26 cellular contexts compared by ENCODE assay signal in the genomic region with DNA sequence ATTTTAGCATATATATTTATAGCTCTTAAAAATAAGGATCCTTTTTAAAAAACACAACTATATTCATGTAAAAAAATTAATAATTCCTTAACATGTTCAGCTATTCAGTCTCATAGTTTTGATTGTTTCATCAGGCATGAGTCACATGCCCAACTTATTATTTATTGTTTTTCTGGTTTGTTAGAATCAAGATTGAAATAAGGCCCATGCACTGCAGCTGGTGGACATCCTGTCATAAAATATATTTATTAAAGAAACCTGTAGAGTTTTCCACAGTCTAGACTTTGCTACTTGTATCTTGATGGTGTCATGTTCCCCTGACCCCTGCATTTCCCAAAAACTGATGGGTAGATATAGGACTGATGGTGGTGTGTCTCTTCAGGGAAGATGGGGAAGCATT.
DNase-seq lines count a peak whose midpoint lies in the region; ATAC-seq and TF ChIP-seq lines count a peak whose summit lies in the region.
"Had no signal": no experiment of that assay in that cellular context is flagged by ENCODE, and none has a peak within 500 bp of the region (broad histone marks: within the 10 kb centered on the region; RNA-seq: fewer than 3 reads in every experiment).

No MANE protein-coding gene starts in this region.

- no peak for ATAC-seq in GM18870 (IDR thresholded peaks at IDR 0.05; ENCODE audit: unreplicated experiment)
- ATAC-seq: activated T-cell treated with anti-CD3 and anti-CD28 coated beads, Interleukin-2, amount 50 U/mL, for 72 hours; heart left ventricle; Panc1; sciatic nerve had no signal

- no peak overlapping the region for H3K4me3 ChIP-seq in GM23248
- H3K4me3 ChIP-seq in astrocyte of the spinal cord (ENCODE audit: low read depth, low read length): no peak overlapping the region
- H3K4me3 ChIP-seq in fibroblast of mammary gland (ENCODE audit: control insufficient read depth, low read depth, low read length): no peak overlapping the region
- H3K4me3 ChIP-seq in A673 (ENCODE audit: low read depth, low read length, poor library complexity, severe bottlenecking): no peak overlapping the region
- H3K4me3 ChIP-seq: heart left ventricle, lung had no signal

- POLR2A ChIA-PET in A673 (lab: Charles Lee; ENCODE audit: low non-redundant PET): no interaction called here

- H3K27me3 ChIP-seq in GM23248 (replicated peaks; ENCODE audit: insufficient read depth): no peaks in the 10 kb centered on the region
- H3K27me3 ChIP-seq in A673 (replicated peaks; ENCODE audit: insufficient read depth, low read depth, low read length, poor library complexity): no peaks in the 10 kb centered on the region
- H3K27me3 ChIP-seq: brain microvascular endothelial cell, heart left ventricle had no signal

- no peaks in the 10 kb centered on the region for H3K27me3 Mint-ChIP-seq in osteocyte (ENCODE audit: unreplicated experiment)
- H3K27me3 Mint-ChIP-seq: activated B cell treated with CpG ODN at 0.5 μM for 24 hours, progenitor cell of endocrine pancreas had no signal

- peaks cover 77% of the 10 kb centered on the region for H3K4me1 Mint-ChIP-seq in osteocyte (ENCODE audit: unreplicated experiment)
- H3K4me1 Mint-ChIP-seq: activated B cell treated with CpG ODN at 0.5 μM for 24 hours had no signal

- DNase-seq in GM23248 (peak; percentile 36), astrocyte of the spinal cord (ENCODE audit: low read depth, low spot score) (peak; percentile 28), fibroblast of mammary gland (ENCODE audit: low read depth) (peak; percentile 40), osteocyte (ENCODE audit: extremely low spot score, unreplicated experiment) (no peak), DMS79 (lab: John Stamatoyannopoulos, UW) (no peak), A673 (ENCODE audit: low spot score) (no peak), RKO (ENCODE audit: low spot score) (no peak)
- DNase-seq: activated B cell treated with CpG ODN at 0.5 μM for 24 hours; activated naive CD4-positive, alpha-beta T cell; activated T-cell treated with anti-CD3 and anti-CD28 coated beads, Interleukin-2, amount 50 U/mL, for 72 hours; brain microvascular endothelial cell; Calu3; effector CD4-positive, alpha-beta T cell; GOT3; heart left ventricle; NCI-H2081; NCI-H226; NCI-H69; stimulated activated CD4-positive, alpha-beta T cell treated with anti-CD3 and anti-CD28 coated beads, Interleukin-15, amount 100 ng/mL, for 24 hours; stimulated activated naive CD4-positive, alpha-beta T cell treated with Interleukin-2 at 50 U/mL for 16 hours; T-helper 1 cell had no signal

- H3K27ac ChIP-seq in GM23248 (peak overlapping the region; percentile 75), A673 (ENCODE audit: low read depth, low read length, poor library complexity, severe bottlenecking) (no peak overlapping the region)
- H3K27ac ChIP-seq: brain microvascular endothelial cell had no signal

- H3K36me3 ChIP-seq in GM23248 (ENCODE audit: low read depth) (no peaks in the 10 kb centered on the region), A673 (ENCODE audit: insufficient read depth, low read length, poor library complexity, severe bottlenecking) (no peaks in the 10 kb centered on the region)
- H3K36me3 ChIP-seq: brain microvascular endothelial cell, heart left ventricle had no signal

- no TSS peak for BruUV-seq in A673 (replicated peaks; lab: Mats Ljungman, UMichigan)

- TF ChIP-seq CTCF in astrocyte of the spinal cord (IDR thresholded peaks at IDR 0.05; ENCODE audit: low read depth, low read length) (no peak), fibroblast of mammary gland (conservative IDR thresholded peaks at IDR 0.05; ENCODE audit: control insufficient read depth, insufficient read depth, low read depth, low read length) (no peak), osteocyte (IDR thresholded peaks at IDR 0.05) (no peak), A673 (conservative IDR thresholded peaks at IDR 0.05; ENCODE audit: low read depth, low read length) (no peak)

- H3K9me3 Mint-ChIP-seq in osteocyte (ENCODE audit: unreplicated experiment): no peaks in the 10 kb centered on the region
- H3K9me3 Mint-ChIP-seq: activated B cell treated with CpG ODN at 0.5 μM for 24 hours; activated T-cell treated with anti-CD3 and anti-CD28 coated beads, Interleukin-2, amount 50 U/mL, for 72 hours had no signal

- in situ Hi-C loops in GM23248 (cut with MboI) (no loop called here), astrocyte of the spinal cord (cut with HindIII; ENCODE audit: low sequenced_read_pairs) (no loop called here)

- intact Hi-C loops in A673 (cut with micrococcal nuclease; ENCODE audit: unreplicated experiment): no loop called here

- H3K4me1 ChIP-seq in GM23248 (ENCODE audit: insufficient read depth) (peaks cover 60% of the 10 kb centered on the region), A673 (ENCODE audit: insufficient read depth, low read length, poor library complexity, severe bottlenecking) (no peaks in the 10 kb centered on the region)

- H3K9me2 ChIP-seq in GM23248 (ENCODE audit: insufficient read depth): no peaks in the 10 kb centered on the region

- peak overlapping the region; percentile 41 for H3K4me2 ChIP-seq in GM23248 (ENCODE audit: unreplicated experiment)

- H3K9me3 ChIP-seq in GM23248 (ENCODE audit: low read depth) (no peaks in the 10 kb centered on the region), A673 (ENCODE audit: low read depth, low read length, poor library complexity, severe bottlenecking) (no peaks in the 10 kb centered on the region)
- H3K9me3 ChIP-seq: heart left ventricle had no signal

- H3K27ac Mint-ChIP-seq in osteocyte (ENCODE audit: unreplicated experiment): peak overlapping the region; percentile 70
- H3K27ac Mint-ChIP-seq: activated B cell treated with CpG ODN at 0.5 μM for 24 hours; activated T-cell treated with anti-CD3 and anti-CD28 coated beads, Interleukin-2, amount 50 U/mL, for 72 hours; progenitor cell of endocrine pancreas had no signal

- no peak overlapping the region for H3K9ac ChIP-seq in GM23248

- H3K36me3 Mint-ChIP-seq in osteocyte (ENCODE audit: unreplicated experiment): no peaks in the 10 kb centered on the region

- peaks cover 40% of the 10 kb centered on the region for H3F3A ChIP-seq in GM23248 (ENCODE audit: insufficient read depth)

- CTCF ChIA-PET in A673 (lab: Charles Lee): no interaction called here

- no peak overlapping the region for H2AFZ ChIP-seq in GM23248

- H3K4me3 Mint-ChIP-seq in osteocyte (ENCODE audit: unreplicated experiment): no peak overlapping the region
- H3K4me3 Mint-ChIP-seq: activated B cell treated with CpG ODN at 0.5 μM for 24 hours; activated T-cell treated with anti-CD3 and anti-CD28 coated beads, Interleukin-2, amount 50 U/mL, for 72 hours had no signal

- H4K20me1 ChIP-seq in GM23248 (ENCODE audit: insufficient read depth): no peaks in the 10 kb centered on the region; the same call in 1 of the 2 replicates

- peaks cover 95% of the 10 kb centered on the region for H3K79me2 ChIP-seq in GM23248 (ENCODE audit: insufficient read depth)

Comparison
In these comparisons a context has a peak if more than half of its experiments do, and no peak if none do; other contexts are left out.
1. DNase-seq: peak in GM23248 (single experiment), astrocyte of the spinal cord (single experiment) and fibroblast of mammary gland (single experiment); none in osteocyte (single experiment), DMS79 (single experiment), A673 (single experiment) and RKO (single experiment).